Comparison of ENCODE assay signal across 25 cellular contexts in genomic region chr20:14544688-14545087, GRCh38.
DNase-seq lines count a peak whose midpoint lies in the region; ATAC-seq and TF ChIP-seq lines count a peak whose summit lies in the region.
"Had no signal": no experiment of that assay in that cellular context is flagged by ENCODE, and none has a peak within 500 bp of the region (broad histone marks: within the 10 kb centered on the region; RNA-seq: fewer than 3 reads in every experiment).

No MANE protein-coding gene starts in this region.

- intact Hi-C loops in Right ventricle myocardium superior (cut with DNase I) (no loop called here), left ventricle myocardium superior (cut with micrococcal nuclease) (no loop called here), left lung (cut with DNase I) (no loop called here)

- no peaks in the 10 kb centered on the region for H3K4me1 ChIP-seq in left lung
- H3K4me1 ChIP-seq: A549; BLaER1 treated with 17β-estradiol and CSF1 and Interleukin-3, amounts not matched to agents 10 nM and 100 nM had no signal

- DNase-seq in Right ventricle myocardium superior (no peak), left ventricle myocardium superior (no peak), NCI-H524 (lab: John Stamatoyannopoulos, UW) (peak; percentile 21 to 39), left lung (no peak), cortex of kidney (lab: John Stamatoyannopoulos, UW) (no peak), GF-D8 (lab: John Stamatoyannopoulos, UW) (no peak)
- DNase-seq: AML-193; CD4-positive, alpha-beta T cell; DMS79; EL; H7; Kasumi-1; NCI-H1105 treated with DMSO at 0.1 percent for 48 hours; NCI-H146; NCI-H1930; NCI-H2107; NCI-H345; NCI-H526 treated with DMSO at 0.1 percent for 48 hours; RPMI8226; SHP77 treated with DMSO at 0.1 percent for 48 hours; T-helper 1 cell had no signal

- no peak for TF ChIP-seq CTCF in left lung (IDR thresholded peaks at IDR 0.05)

- no peak overlapping the region for H3K27ac ChIP-seq in left lung
- H3K27ac ChIP-seq: A549; BLaER1 treated with 17β-estradiol and CSF1 and Interleukin-3, amounts not matched to agents 10 nM and 100 nM had no signal

- H3K36me3 ChIP-seq in left lung = no peaks in the 10 kb centered on the region
- H3K36me3 ChIP-seq: BLaER1 treated with 17β-estradiol and CSF1 and Interleukin-3, amounts not matched to agents 10 nM and 100 nM had no signal

- H3K27me3 ChIP-seq in left lung = no peaks in the 10 kb centered on the region
- H3K27me3 ChIP-seq: BLaER1 treated with 17β-estradiol and CSF1 and Interleukin-3, amounts not matched to agents 10 nM and 100 nM had no signal

- H3K4me3 ChIP-seq in left lung = no peak overlapping the region
- H3K4me3 ChIP-seq: A549; BLaER1 treated with 17β-estradiol and CSF1 and Interleukin-3, amounts not matched to agents 10 nM and 100 nM; K562 had no signal

- ATAC-seq in Right ventricle myocardium superior (ENCODE audit: poor library complexity) (peak; percentile 31), left ventricle myocardium superior (no peak), left lung (peak; percentile 73), GM21367 (IDR thresholded peaks at IDR 0.05; ENCODE audit: unreplicated experiment) (no peak)
- ATAC-seq: A549, K562 had no signal

- peaks cover 0 to 6% of the 10 kb centered on the region in 2 donors for H3K9me3 ChIP-seq in left lung
- H3K9me3 ChIP-seq: A549; BLaER1 treated with 17β-estradiol and CSF1 and Interleukin-3, amounts not matched to agents 10 nM and 100 nM had no signal

Comparison
In these comparisons a context has a peak if more than half of its experiments do, and no peak if none do; other contexts are left out.
1. ATAC-seq: peak in Right ventricle myocardium superior (single experiment) and left lung (single experiment); none in left ventricle myocardium superior (single experiment) and GM21367 (single experiment).
2. DNase-seq: peak in NCI-H524 (2 of 2); none in Right ventricle myocardium superior (single experiment), left ventricle myocardium superior (single experiment), left lung (0 of 2), cortex of kidney (single experiment) and GF-D8 (single experiment).